ENCODE assay signal across 17 cellular contexts in genomic region chr9:74961496-74961895, GRCh38. TPM values are rescaled to one million over a fixed set of nuclear protein-coding genes. Genes with fewer than 3 reads are reported as not detected.
DNase-seq lines count a peak whose midpoint lies in the region; ATAC-seq, FAIRE-seq and TF ChIP-seq lines count a peak whose summit lies in the region.
"Had no signal": no experiment of that assay in that cellular context is flagged by ENCODE, and none has a peak within 500 bp of the region (broad histone marks: within the 10 kb centered on the region; RNA-seq: fewer than 3 reads in every experiment).

No MANE protein-coding gene starts in this region.

- H3K36me3 Mint-ChIP-seq in natural killer cell = no peaks in the 10 kb centered on the region

- no peaks in the 10 kb centered on the region for H3K27me3 ChIP-seq in bronchial epithelial cell (ENCODE audit: control insufficient read depth, insufficient read depth, low read length)

- peak overlapping the region; percentile 72 to 84 for H3K27ac Mint-ChIP-seq in natural killer cell

- no peak for DNase-seq in H54 (ENCODE audit: insufficient read length, low spot score)
- DNase-seq in bronchial epithelial cell (ENCODE audit: low read depth) = no peak
- DNase-seq in natural killer cell = no peak
- DNase-seq in NCI-H2081 treated with DMSO at 0.1 percent for 48 hours (lab: John Stamatoyannopoulos, UW) = no peak
- DNase-seq in EL = no peak
- DNase-seq in stimulated activated CD4-positive, alpha-beta T cell treated with anti-CD3 and anti-CD28 coated beads, Interleukin-1b, Interleukin-23, amount 100 ng/mL, for 48 hours = no peak
- DNase-seq: C1 segment of cervical spinal cord; Calu3; CD4-positive, alpha-beta memory T cell; COR-L47; DMS53; DMS79 treated with DMSO at 0.1 percent for 48 hours; GOT3; H7; HCEC 1CT had no signal

- peaks cover 44 to 60% of the 10 kb centered on the region in 2 donors for H3K4me1 Mint-ChIP-seq in natural killer cell

- peaks cover 0 to 3% of the 10 kb centered on the region in 2 donors for H3K9me3 Mint-ChIP-seq in natural killer cell

- intact Hi-C loops in natural killer cell (cut with micrococcal nuclease) = loop anchor here (2.0 to 5.0 kb wide), 3 partner anchors 191 to 1809 kb away; partner anchors contain the start of gene ANXA1

- H3K4me3 ChIP-seq in bronchial epithelial cell (ENCODE audit: low read depth, low read length) = no peak overlapping the region

- H3K4me3 Mint-ChIP-seq in natural killer cell = peak overlapping the region; percentile 78
- H3K4me3 Mint-ChIP-seq: CD4-positive, alpha-beta memory T cell had no signal

- TF ChIP-seq CTCF in bronchial epithelial cell (IDR thresholded peaks at IDR 0.05; ENCODE audit: insufficient read depth, low read length, severe bottlenecking) = no peak
- no peak for TF ChIP-seq CTCF in natural killer cell (IDR thresholded peaks at IDR 0.05)

- FAIRE-seq in H54 (lab: Jason Lieb, UNC) = peak; percentile 55
- FAIRE-seq in bronchial epithelial cell (lab: Jason Lieb, UNC) = peak; percentile 7
- FAIRE-seq: G401.6, GM12892 had no signal

- H3K36me3 ChIP-seq in bronchial epithelial cell (ENCODE audit: control insufficient read depth, insufficient read depth, low read length) = no peaks in the 10 kb centered on the region

- H3K27me3 Mint-ChIP-seq in natural killer cell (ENCODE audit: low read depth in 2 of 2) = no peaks in the 10 kb centered on the region
- H3K27me3 Mint-ChIP-seq: CD4-positive, alpha-beta memory T cell had no signal

- ATAC-seq in natural killer cell = no peak

- TF ChIP-seq POLR2A in H54 (IDR thresholded peaks at IDR 0.05; ENCODE audit: low read depth, low read length) = no peak

RNA-seq across cellular contexts. Expression of gene C9orf40, which starts 8.8 kb away (rescaled TPM):
- total RNA-seq in bronchial epithelial cell = 3.1 and 3.2 TPM in 2 replicates
- total RNA-seq in natural killer cell = 1 to 10 TPM; 1.8 to 3.9 (median 3.6) TPM
